ENCODE assay signal across 2 cellular contexts in genomic region chr13:25306671-25307464, GRCh38.
A peak's percentile ranks its signal among the peaks of the same experiment; 100 is the strongest.
TF ChIP-seq lines count a peak whose summit lies in the region.

No MANE protein-coding gene starts in this region.

TF ChIP-seq in HEK293T, 16 proteins besides CTCF, POLR2A, EP300 and RAD21 (continued from another document):
- peak; percentile 56 for TF ChIP-seq PKNOX1 (IDR thresholded peaks at IDR 0.05)

TF ChIP-seq in SK-N-SH, 30 proteins besides CTCF, POLR2A, EP300 and RAD21 (continued from another document):
- TF ChIP-seq REST (IDR thresholded peaks at IDR 0.05; ENCODE audit: low read depth, low read length) (no peak), ELF1 (IDR thresholded peaks at IDR 0.05) (no peak), JUND (IDR thresholded peaks at IDR 0.05) (no peak), ZBTB33 (IDR thresholded peaks at IDR 0.05; ENCODE audit: borderline replicate concordance, low read depth) (no peak), RFX5 (IDR thresholded peaks at IDR 0.05; ENCODE audit: low read length) (no peak)
